In the genomic region with DNA sequence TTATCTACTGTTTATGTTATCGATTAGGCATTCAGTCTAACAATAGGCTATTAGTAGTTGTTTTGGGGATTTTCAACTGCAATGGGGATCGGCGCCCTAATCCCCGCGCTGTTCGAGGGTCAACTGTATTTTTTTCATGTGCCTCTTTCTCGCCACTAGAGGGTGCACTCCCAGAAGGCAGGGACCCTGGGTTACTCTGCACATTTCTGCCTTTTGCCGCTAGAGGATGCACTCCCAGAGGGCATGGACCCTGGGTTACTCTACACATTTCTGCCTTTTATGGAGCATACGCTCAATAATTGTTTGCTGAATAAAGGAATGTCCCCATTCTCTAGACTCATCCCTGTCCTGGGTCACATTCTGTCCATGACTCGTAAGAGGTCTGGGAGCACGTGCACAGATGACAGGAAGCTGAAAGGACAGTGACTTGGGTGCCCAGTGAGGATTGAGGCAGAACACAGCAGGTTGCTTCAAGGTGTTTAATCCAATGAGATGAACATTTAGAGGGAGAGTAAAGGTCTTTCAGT, we compare ENCODE assay signal across 8 cellular contexts. TPM values are rescaled to one million over a fixed set of nuclear protein-coding genes. Genes with fewer than 3 reads are reported as not detected.
DNase-seq lines count a peak whose midpoint lies in the region; ATAC-seq and TF ChIP-seq lines count a peak whose summit lies in the region.

No MANE protein-coding gene starts in this region.

- 9 to 13% methylated on average over 11 of the region's 11 CpGs for WGBS in testis, 2 donors

- H3K9ac ChIP-seq in OCI-LY3 (ENCODE audit: low read length), result peak overlapping the region; percentile 18

- 0 out of 2 replicates have a peak overlapping the region, but pooled peaks have one; percentile 2 for H2AFZ ChIP-seq in OCI-LY3 (ENCODE audit: low read depth, low read length)

- no peak for TF ChIP-seq POLR2A in testis (IDR thresholded peaks at IDR 0.05)

- intact Hi-C loops in testis (cut with DNase I; ENCODE audit: low total_unique reads), result loop anchor here (10.0 kb wide), 1 partner anchor 54 kb away; a partner anchor contains a TSS

- no peaks in the 10 kb centered on the region for H3K4me1 Mint-ChIP-seq in neural crest cell

- H3K4me1 ChIP-seq in OCI-LY3 (ENCODE audit: low read length) (peaks cover 34% of the 10 kb centered on the region), testis (no peaks in the 10 kb centered on the region)

- H4K20me1 ChIP-seq in OCI-LY3 (ENCODE audit: insufficient read depth, low read length), result no peaks in the 10 kb centered on the region

- no peak overlapping the region for H3K4me3 Mint-ChIP-seq in neural crest cell

- H3K9me3 ChIP-seq in OCI-LY3 (ENCODE audit: insufficient read depth, low read length) (peaks cover 12% of the 10 kb centered on the region), testis (no peaks in the 10 kb centered on the region)

- H3K79me2 ChIP-seq in OCI-LY3 (ENCODE audit: low read length), result no peaks in the 10 kb centered on the region

- ATAC-seq in HG02623 (IDR thresholded peaks at IDR 0.05; ENCODE audit: unreplicated experiment), result no peak

- TF ChIP-seq CTCF in GM12872 (IDR thresholded peaks at IDR 0.05; ENCODE audit: insufficient read depth, low read depth, low read length) (peak; percentile 99), OCI-LY3 (IDR thresholded peaks at IDR 0.05; ENCODE audit: low read depth, low read length) (peak; percentile 82), neural crest cell (conservative IDR thresholded peaks at IDR 0.05) (peak; percentile 99), testis (IDR thresholded peaks at IDR 0.05) (peak; percentile 87 to 96 (median 91))

- H3K27me3 ChIP-seq in OCI-LY3 (ENCODE audit: low read depth, low read length), result peaks cover 41% of the 10 kb centered on the region
- no peaks in the 10 kb centered on the region for H3K27me3 ChIP-seq in testis

- H3K4me3 ChIP-seq in OCI-LY3 (ENCODE audit: low read length) (peak overlapping the region; percentile 21), testis (no peak overlapping the region)

- peaks cover 3% of the 10 kb centered on the region for H3K9me3 Mint-ChIP-seq in neural crest cell

- H3K36me3 ChIP-seq in OCI-LY3 (replicated peaks; ENCODE audit: low read depth, low read length) (peaks cover 9% of the 10 kb centered on the region), testis (ENCODE audit: low read depth, missing control alignments) (no peaks in the 10 kb centered on the region)

- H3K27ac ChIP-seq in OCI-LY3 (ENCODE audit: low read length) (no peak overlapping the region), testis (no peak overlapping the region)

- H3K27me3 Mint-ChIP-seq in neural crest cell (ENCODE audit: low read depth), result peaks cover 90% of the 10 kb centered on the region

- DNase-seq in HuH-7.5 (ENCODE audit: low spot score) (peak; percentile 38), activated T-cell treated with anti-CD3 and anti-CD28 coated beads for 48 hours (ENCODE audit: low read depth) (peak; percentile 57), fibroblast of gingiva (ENCODE audit: low read depth) (peak; percentile 55), neural crest cell (ENCODE audit: low read depth, low spot score) (peak; percentile 60), testis (peak; percentile 77)

- no peaks in the 10 kb centered on the region for H3K36me3 Mint-ChIP-seq in neural crest cell (ENCODE audit: low read depth)

- H3K27ac Mint-ChIP-seq in neural crest cell (ENCODE audit: unreplicated experiment), result no peak overlapping the region

- peak overlapping the region; percentile 67 for H3K4me2 ChIP-seq in OCI-LY3 (ENCODE audit: low read length)

RNA-seq across cellular contexts. Expression of a gene that starts 27.9 kb away (rescaled TPM):
- total RNA-seq in neural crest cell, result 9.4 and 9.5 TPM in 2 replicates
- total RNA-seq in testis, result 10 to 100 TPM; 10.1 to 15.4 TPM
- 17.6 TPM for polyA plus RNA-seq in testis (ENCODE audit: insufficient read depth, low read depth, low replicate concordance)

RNA-seq across cellular contexts. Expression of a gene that starts 50.9 kb away (rescaled TPM):
- total RNA-seq in neural crest cell, result not detected in 2 replicates
- not detected for total RNA-seq in testis
- polyA plus RNA-seq in testis (ENCODE audit: insufficient read depth, low read depth, low replicate concordance), result not detected
